ENCODE assay signal across 29 cellular contexts in the genomic region with DNA sequence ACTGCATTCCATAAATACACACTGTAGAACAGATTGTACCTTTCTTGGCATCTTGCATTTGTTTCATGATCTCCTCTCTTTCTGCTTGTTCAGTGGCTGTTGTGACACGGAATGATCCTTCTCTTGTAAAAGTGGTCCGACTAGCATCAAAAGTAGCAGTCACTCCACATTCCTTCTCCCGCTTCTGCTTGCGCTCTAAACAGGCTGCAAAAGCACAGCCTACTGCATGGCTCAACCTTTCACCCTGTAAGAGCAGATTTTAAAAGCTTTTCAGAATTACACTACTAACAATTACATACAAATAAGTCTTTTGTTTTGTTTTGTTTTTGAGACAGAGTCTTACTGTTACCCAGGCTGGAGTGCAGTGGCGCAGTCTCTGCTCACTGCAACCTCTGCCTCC.
"Had no signal": no experiment of that assay in that cellular context is flagged by ENCODE, and none has a peak within 500 bp of the region (broad histone marks: within the 10 kb centered on the region; RNA-seq: fewer than 3 reads in every experiment).

No MANE protein-coding gene starts in this region.

- H3K27me3 ChIP-seq: heart left ventricle, neutrophil, ovary, suprapubic skin, transverse colon, uterus had no signal

- H3K27me3 Mint-ChIP-seq: activated CD4-positive, alpha-beta T cell treated with anti-CD3 and anti-CD28 coated beads, Interleukin-2, amount 10 ng/mL, durations not matched to agents 7 days and 5 days; activated CD8-positive, alpha-beta memory T cell treated with anti-CD3 and anti-CD28 coated beads, Interleukin-2, amount 10 ng/mL, durations not matched to agents 7 days and 5 days; activated CD8-positive, alpha-beta T cell treated with anti-CD3 and anti-CD28 coated beads for 36 hours; activated naive CD8-positive, alpha-beta T cell treated with anti-CD3 and anti-CD28 coated beads, Interleukin-2, amount 50 U/mL, for 24 hours; stimulated activated naive CD8-positive, alpha-beta T cell treated with anti-CD3 and anti-CD28 coated beads, Interleukin-15, amount 100 ng/mL, for 72 hours had no signal

- ATAC-seq: activated CD8-positive, alpha-beta memory T cell treated with anti-CD3 and anti-CD28 coated beads, Interleukin-2, amount 10 ng/mL, durations not matched to agents 7 days and 5 days; activated CD8-positive, alpha-beta T cell treated with anti-CD3 and anti-CD28 coated beads for 36 hours; activated naive CD8-positive, alpha-beta T cell treated with anti-CD3 and anti-CD28 coated beads, Interleukin-2, amount 50 U/mL, for 24 hours; heart left ventricle; natural killer cell; right cardiac atrium; stimulated activated naive CD8-positive, alpha-beta T cell treated with anti-CD3 and anti-CD28 coated beads, Interleukin-15, amount 100 ng/mL, for 72 hours had no signal

- H3K4me1 Mint-ChIP-seq: endodermal cell had no signal

- H3K4me3 ChIP-seq: heart left ventricle, left ventricle myocardium inferior, ovary, suprapubic skin, transverse colon, uterus had no signal

- H3K9me3 Mint-ChIP-seq: activated CD4-positive, alpha-beta T cell treated with anti-CD3 and anti-CD28 coated beads, Interleukin-2, amount 10 ng/mL, durations not matched to agents 7 days and 5 days; activated CD8-positive, alpha-beta T cell treated with anti-CD3 and anti-CD28 coated beads for 36 hours; activated naive CD8-positive, alpha-beta T cell treated with anti-CD3 and anti-CD28 coated beads, Interleukin-2, amount 50 U/mL, for 24 hours; activated T-helper 1 cell treated with anti-CD3 and anti-CD28 coated beads, Interleukin-12 subunit alpha, Interleukin-12 subunit beta, Interleukin-2, Interleukin-4 antibody, amounts not matched to agents 30 ng/mL and 10 ng/mL and 1 ng/mL, durations not matched to agents 14 hours and 24 hours and 36 hours; endodermal cell; immature natural killer cell; natural killer cell; stimulated activated naive CD8-positive, alpha-beta T cell treated with anti-CD3 and anti-CD28 coated beads, Interleukin-15, amount 100 ng/mL, for 72 hours had no signal

- H3K4me3 Mint-ChIP-seq: activated CD4-positive, alpha-beta T cell treated with anti-CD3 and anti-CD28 coated beads, Interleukin-2, amount 10 ng/mL, durations not matched to agents 7 days and 5 days; activated CD8-positive, alpha-beta memory T cell treated with anti-CD3 and anti-CD28 coated beads, Interleukin-2, amount 10 ng/mL, durations not matched to agents 7 days and 5 days; activated CD8-positive, alpha-beta T cell treated with anti-CD3 and anti-CD28 coated beads for 36 hours; activated naive CD8-positive, alpha-beta T cell treated with anti-CD3 and anti-CD28 coated beads, Interleukin-2, amount 50 U/mL, for 24 hours; activated T-helper 1 cell treated with anti-CD3 and anti-CD28 coated beads, Interleukin-12 subunit alpha, Interleukin-12 subunit beta, Interleukin-2, Interleukin-4 antibody, amounts not matched to agents 30 ng/mL and 10 ng/mL and 1 ng/mL, durations not matched to agents 14 hours and 24 hours and 36 hours; endodermal cell; immature natural killer cell; natural killer cell; stimulated activated naive CD8-positive, alpha-beta T cell treated with anti-CD3 and anti-CD28 coated beads, Interleukin-15, amount 100 ng/mL, for 72 hours had no signal

- H3K27ac Mint-ChIP-seq: activated CD4-positive, alpha-beta T cell treated with anti-CD3 and anti-CD28 coated beads, Interleukin-2, amount 10 ng/mL, durations not matched to agents 7 days and 5 days; activated CD8-positive, alpha-beta memory T cell treated with anti-CD3 and anti-CD28 coated beads, Interleukin-2, amount 10 ng/mL, durations not matched to agents 7 days and 5 days; activated CD8-positive, alpha-beta T cell treated with anti-CD3 and anti-CD28 coated beads for 36 hours; activated naive CD8-positive, alpha-beta T cell treated with anti-CD3 and anti-CD28 coated beads, Interleukin-2, amount 50 U/mL, for 24 hours; activated T-helper 1 cell treated with anti-CD3 and anti-CD28 coated beads, Interleukin-12 subunit alpha, Interleukin-12 subunit beta, Interleukin-2, Interleukin-4 antibody, amounts not matched to agents 30 ng/mL and 10 ng/mL and 1 ng/mL, durations not matched to agents 14 hours and 24 hours and 36 hours; endodermal cell; immature natural killer cell; natural killer cell; stimulated activated naive CD8-positive, alpha-beta T cell treated with anti-CD3 and anti-CD28 coated beads, Interleukin-15, amount 100 ng/mL, for 72 hours had no signal

- H3K9me3 ChIP-seq: heart left ventricle, left ventricle myocardium inferior, neutrophil, ovary, suprapubic skin, transverse colon, uterus had no signal

- H3K4me1 ChIP-seq: suprapubic skin, uterus had no signal

- H3K27ac ChIP-seq: epithelial cell of prostate, heart left ventricle, left ventricle myocardium inferior, neutrophil, ovary, suprapubic skin, transverse colon, uterus had no signal

- DNase-seq: activated CD4-positive, alpha-beta T cell treated with anti-CD3 and anti-CD28 coated beads, Interleukin-2, amount 10 ng/mL, durations not matched to agents 7 days and 5 days; activated CD4-positive, CD25-positive, alpha-beta regulatory T cell treated with anti-CD3 and anti-CD28 coated beads, Interleukin-2, amount 50 U/mL, for 72 hours; activated CD8-positive, alpha-beta memory T cell treated with anti-CD3 and anti-CD28 coated beads, Interleukin-2, amount 10 ng/mL, durations not matched to agents 7 days and 5 days; activated CD8-positive, alpha-beta T cell treated with anti-CD3 and anti-CD28 coated beads for 36 hours; activated gamma-delta T cell; activated naive CD4-positive, alpha-beta T cell treated with anti-CD3 and anti-CD28 coated beads, Interleukin-2, amount 50 U/mL, for 16 hours; activated naive CD8-positive, alpha-beta T cell treated with anti-CD3 and anti-CD28 coated beads, Interleukin-2, amount 50 U/mL, for 24 hours; activated T-cell treated with anti-CD3 and anti-CD28 coated beads for 4 hours; cerebellar nuclear complex; cortex of kidney; endodermal cell; heart left ventricle; immature natural killer cell; kidney glomerular epithelial cell; left ventricle myocardium inferior; mammary epithelial cell; midbrain; natural killer cell; ovary; right cardiac atrium; stimulated activated CD4-positive, alpha-beta T cell treated with anti-CD3 and anti-CD28 coated beads, Interleukin-1b, Interleukin-23, amount 100 ng/mL, for 48 hours; stimulated activated naive CD8-positive, alpha-beta T cell treated with anti-CD3 and anti-CD28 coated beads, Interleukin-15, amount 100 ng/mL, for 72 hours; T-helper 2 cell; transverse colon; uterus had no signal

- H3K36me3 ChIP-seq: ovary, uterus had no signal
